ENCODE assay signal across 8 cellular contexts in genomic region chr10:132592790-132593788, GRCh38. TPM values are rescaled to one million over a fixed set of nuclear protein-coding genes. Genes with fewer than 3 reads are reported as not detected.
DNase-seq lines count a peak whose midpoint lies in the region; ATAC-seq and TF ChIP-seq lines count a peak whose summit lies in the region.

No MANE protein-coding gene starts in this region.

- H3K9me2 ChIP-seq in hepatocyte (replicated peaks; ENCODE audit: insufficient read depth) = no peaks in the 10 kb centered on the region

- H3K4me1 ChIP-seq in hepatocyte (ENCODE audit: insufficient read depth) (peaks cover 30% of the 10 kb centered on the region), prostate gland (replicated peaks) (peaks cover 26% of the 10 kb centered on the region)

- WGBS in hepatocyte (ENCODE audit: low lambda C conversion rate, missing lambda C conversion rate) = 88% methylated on average over 17 of the region's 17 CpGs
- 88% methylated on average over 17 of the region's 17 CpGs for WGBS in prostate gland

- no peak overlapping the region for H2AFZ ChIP-seq in hepatocyte

- H4K20me1 ChIP-seq in hepatocyte (ENCODE audit: insufficient read depth, poor library complexity, severe bottlenecking) = peaks cover 8% of the 10 kb centered on the region

- peak overlapping the region; percentile 61 to 84 (median 76) for H3K4me3 Mint-ChIP-seq in IgD-negative memory B cell

- H3K27ac ChIP-seq in hepatocyte (peak overlapping the region; percentile 88), prostate gland (peak overlapping the region in 1 of 2 donors; percentile 84)

- no peak overlapping the region for H3K4me3 ChIP-seq in hepatocyte
- H3K4me3 ChIP-seq in prostate gland = no peak overlapping the region

- no peaks in the 10 kb centered on the region for H3K9me3 Mint-ChIP-seq in IgD-negative memory B cell

- H3K27me3 ChIP-seq in hepatocyte (no peaks in the 10 kb centered on the region), prostate gland (replicated peaks; ENCODE audit: insufficient read depth) (no peaks in the 10 kb centered on the region)

- H3K36me3 ChIP-seq in hepatocyte (replicated peaks; ENCODE audit: insufficient read depth, low read depth) (no peaks in the 10 kb centered on the region), prostate gland (no peaks in the 10 kb centered on the region)

- ATAC-seq in GM21515 (IDR thresholded peaks at IDR 0.05; ENCODE audit: unreplicated experiment) = peak; percentile 81

- H3K79me2 ChIP-seq in hepatocyte = peaks cover 96% of the 10 kb centered on the region

- in situ Hi-C loops in GM13976 (cut with MboI; ENCODE audit: low sequenced_read_pairs, unreplicated experiment) = no loop called here

- intact Hi-C loops in prostate gland (cut with DNase I) = no loop called here

- H3K27ac Mint-ChIP-seq in IgD-negative memory B cell = peak overlapping the region; percentile 78 to 97 (median 95)

- H3K4me1 Mint-ChIP-seq in IgD-negative memory B cell = peaks cover 22 to 66% (median 51%) of the 10 kb centered on the region in 3 donors

- no peak for TF ChIP-seq CTCF in GM13976 (IDR thresholded peaks at IDR 0.05; ENCODE audit: borderline replicate concordance, control extremely low read depth, extremely low read depth, insufficient read depth, missing control alignments)
- no peak for TF ChIP-seq CTCF in hepatocyte (IDR thresholded peaks at IDR 0.05; ENCODE audit: poor library complexity)
- TF ChIP-seq CTCF in prostate gland (IDR thresholded peaks at IDR 0.05) = no peak

- no peaks in the 10 kb centered on the region for H3K9me3 ChIP-seq in hepatocyte (ENCODE audit: low read depth)
- no peaks in the 10 kb centered on the region for H3K9me3 ChIP-seq in prostate gland

- DNase-seq in GM13976 (ENCODE audit: low spot score) (peak; percentile 88), hepatocyte (ENCODE audit: low spot score) (no peak), prostate gland (ENCODE audit: low spot score) (no peak), pons (ENCODE audit: low spot score) (no peak), NCI-H1092 treated with DMSO at 0.1 percent for 48 hours (lab: John Stamatoyannopoulos, UW) (no peak), NCI-H1048 (lab: John Stamatoyannopoulos, UW) (no peak)

- TF ChIP-seq POLR2A in prostate gland (IDR thresholded peaks at IDR 0.05) = no peak

- no peaks in the 10 kb centered on the region for H3K27me3 Mint-ChIP-seq in IgD-negative memory B cell

- H3K4me2 ChIP-seq in hepatocyte = peak overlapping the region; percentile 58

- peaks cover 2% of the 10 kb centered on the region for H3K36me3 Mint-ChIP-seq in IgD-negative memory B cell

RNA-seq across cellular contexts. Expression of gene INPP5A, which starts 55.5 kb away (rescaled TPM):
- polyA plus RNA-seq in IgD-negative memory B cell = 0.94 TPM
- 53.6 and 55.8 TPM in 2 replicates for total RNA-seq in hepatocyte
- polyA plus RNA-seq in hepatocyte = 35.1 and 41.2 TPM in 2 replicates
- total RNA-seq in prostate gland = 10 to 100 TPM; 49.5 to 83.3 TPM
